Comparison of ENCODE assay signal across 12 cellular contexts in genomic region chr2:105395691-105396090, GRCh38. TPM values are rescaled to one million over a fixed set of nuclear protein-coding genes. Genes with fewer than 3 reads are reported as not detected.
A peak's percentile ranks its signal among the peaks of the same experiment; 100 is the strongest.
DNase-seq lines count a peak whose midpoint lies in the region; ATAC-seq and TF ChIP-seq lines count a peak whose summit lies in the region.
"Had no signal": no experiment of that assay in that cellular context is flagged by ENCODE, and none has a peak within 500 bp of the region (broad histone marks: within the 10 kb centered on the region; RNA-seq: fewer than 3 reads in every experiment).

No MANE protein-coding gene starts in this region.

- H3K36me3 ChIP-seq in GM23248 (ENCODE audit: low read depth) (peaks cover 45% of the 10 kb centered on the region), prostate gland (no peaks in the 10 kb centered on the region)

- no peaks in the 10 kb centered on the region for H3K27me3 ChIP-seq in GM23248 (replicated peaks; ENCODE audit: insufficient read depth)
- no peaks in the 10 kb centered on the region for H3K27me3 ChIP-seq in prostate gland (replicated peaks; ENCODE audit: insufficient read depth)

- no peak overlapping the region for H3K4me3 Mint-ChIP-seq in activated naive CD8-positive, alpha-beta T cell treated with anti-CD3 and anti-CD28 coated beads, Interleukin-2, amount 50 U/mL, for 24 hours

- TF ChIP-seq CTCF in WI38 (IDR thresholded peaks at IDR 0.05; ENCODE audit: low read depth, low read length) = no peak
- no peak for TF ChIP-seq CTCF in fibroblast of the aortic adventitia (IDR thresholded peaks at IDR 0.05; ENCODE audit: insufficient read depth, low read length)
- TF ChIP-seq CTCF in prostate gland (IDR thresholded peaks at IDR 0.05) = no peak
- no peak for TF ChIP-seq CTCF in GM13977 (IDR thresholded peaks at IDR 0.05; ENCODE audit: extremely low read depth, insufficient read depth, missing control alignments)

- no peak overlapping the region for H2AFZ ChIP-seq in GM23248

- H3K9me3 ChIP-seq in GM23248 (ENCODE audit: low read depth) (no peaks in the 10 kb centered on the region), prostate gland (no peaks in the 10 kb centered on the region)

- H3K36me3 Mint-ChIP-seq in activated naive CD8-positive, alpha-beta T cell treated with anti-CD3 and anti-CD28 coated beads, Interleukin-2, amount 50 U/mL, for 24 hours (ENCODE audit: low read depth) = no peaks in the 10 kb centered on the region

- H3K4me1 Mint-ChIP-seq in activated naive CD8-positive, alpha-beta T cell treated with anti-CD3 and anti-CD28 coated beads, Interleukin-2, amount 50 U/mL, for 24 hours = peaks cover 23% of the 10 kb centered on the region

- H3K4me1 ChIP-seq in GM23248 (ENCODE audit: insufficient read depth) (peaks cover 58% of the 10 kb centered on the region), prostate gland (replicated peaks) (peaks cover 5% of the 10 kb centered on the region)

- no peaks in the 10 kb centered on the region for H4K20me1 ChIP-seq in GM23248 (ENCODE audit: insufficient read depth)

- intact Hi-C loops in prostate gland (cut with DNase I) = no loop called here

- peak overlapping the region; percentile 98 for H3K27ac ChIP-seq in GM23248
- peak overlapping the region; percentile 6 to 90 for H3K27ac ChIP-seq in prostate gland

- peak overlapping the region; percentile 76 for H3K9ac ChIP-seq in GM23248

- no peak for TF ChIP-seq POLR2A in prostate gland (IDR thresholded peaks at IDR 0.05)

- DNase-seq in GM23248 (no peak), fibroblast of the aortic adventitia (ENCODE audit: low read depth) (peak; percentile 37), prostate gland (ENCODE audit: low spot score) (no peak), GM13977 (ENCODE audit: low spot score) (no peak)
- DNase-seq in activated naive CD8-positive, alpha-beta T cell treated with anti-CD3 and anti-CD28 coated beads, Interleukin-2, amount 50 U/mL, for 24 hours = no peak
- DNase-seq: amniotic stem cell; effector memory CD4-positive, alpha-beta T cell; NCI-H2171 treated with DMSO at 0.1 percent for 48 hours; stimulated activated naive CD4-positive, alpha-beta T cell had no signal

- no peaks in the 10 kb centered on the region for H3K9me3 Mint-ChIP-seq in activated naive CD8-positive, alpha-beta T cell treated with anti-CD3 and anti-CD28 coated beads, Interleukin-2, amount 50 U/mL, for 24 hours

- no peak overlapping the region for H3K27ac Mint-ChIP-seq in activated naive CD8-positive, alpha-beta T cell treated with anti-CD3 and anti-CD28 coated beads, Interleukin-2, amount 50 U/mL, for 24 hours

- peaks cover 24% of the 10 kb centered on the region for H3K27me3 Mint-ChIP-seq in activated naive CD8-positive, alpha-beta T cell treated with anti-CD3 and anti-CD28 coated beads, Interleukin-2, amount 50 U/mL, for 24 hours

- peaks cover 96% of the 10 kb centered on the region for H3K79me2 ChIP-seq in GM23248 (ENCODE audit: insufficient read depth)

- H3K4me2 ChIP-seq in GM23248 (ENCODE audit: unreplicated experiment) = peak overlapping the region; percentile 96

- no peak for ATAC-seq in GM21737 (IDR thresholded peaks at IDR 0.05; ENCODE audit: unreplicated experiment)
- no peak for ATAC-seq in GM18498 (IDR thresholded peaks at IDR 0.05; ENCODE audit: unreplicated experiment)
- ATAC-seq in activated naive CD8-positive, alpha-beta T cell treated with anti-CD3 and anti-CD28 coated beads, Interleukin-2, amount 50 U/mL, for 24 hours = no peak

- H3K4me3 ChIP-seq in GM23248 (peak overlapping the region; percentile 100), WI38 (ENCODE audit: low read depth, low read length) (peak overlapping the region; percentile 99), fibroblast of the aortic adventitia (ENCODE audit: low read depth, low read length) (peak overlapping the region; percentile 99), prostate gland (peak overlapping the region in 1 of 2 donors; percentile 1)

- in situ Hi-C loops in GM23248 (cut with MboI) = no loop called here
- in situ Hi-C loops in GM13977 (cut with MboI; ENCODE audit: low pct_unique_long_range_greater_than_20kb, low sequenced_read_pairs, unreplicated experiment) = no loop called here

- 76 to 78% methylated on average over 7 of the region's 7 CpGs for WGBS in GM23248 (ENCODE audit: low coverage in 1 of 2, low lambda C conversion rate in 2 of 2, missing lambda C conversion rate in 2 of 2), 2 experiments
- 87% methylated on average over 7 of the region's 7 CpGs for WGBS in prostate gland

- no peaks in the 10 kb centered on the region for H3K9me2 ChIP-seq in GM23248 (ENCODE audit: insufficient read depth)

- H3F3A ChIP-seq in GM23248 (ENCODE audit: insufficient read depth) = peaks cover 67% of the 10 kb centered on the region

RNA-seq across cellular contexts. Expression of gene FHL2, which starts 3.2 kb away (rescaled TPM):
- 383 and 404 TPM in 2 replicates for total RNA-seq in GM23248 (2014; rRNA removed; shearing (Covaris generic))
- polyA plus RNA-seq in GM23248 (2016; fragmentation: Nextera tagmentation; extraction: Ambion mirVana) = 598 and 610 TPM in 2 replicates
- total RNA-seq in fibroblast of the aortic adventitia (ENCODE audit: low replicate concordance) (92.4 and 267 TPM in 2 replicates), prostate gland (100 to 1,000 TPM; 132 to 250 TPM)

RNA-seq across cellular contexts. Expression of gene C2orf49, which starts 58.4 kb away (rescaled TPM):
- 9.0 and 17.6 TPM in 2 replicates for total RNA-seq in GM23248 (2014; rRNA removed; shearing (Covaris generic))
- 11.4 and 13.6 TPM in 2 replicates for polyA plus RNA-seq in GM23248 (2016; fragmentation: Nextera tagmentation; extraction: Ambion mirVana)
- total RNA-seq in fibroblast of the aortic adventitia (ENCODE audit: low replicate concordance) (20.0 and 20.1 TPM in 2 replicates), prostate gland (10 to 100 TPM; 13.1 to 26.2 TPM)
